In the genomic region with DNA sequence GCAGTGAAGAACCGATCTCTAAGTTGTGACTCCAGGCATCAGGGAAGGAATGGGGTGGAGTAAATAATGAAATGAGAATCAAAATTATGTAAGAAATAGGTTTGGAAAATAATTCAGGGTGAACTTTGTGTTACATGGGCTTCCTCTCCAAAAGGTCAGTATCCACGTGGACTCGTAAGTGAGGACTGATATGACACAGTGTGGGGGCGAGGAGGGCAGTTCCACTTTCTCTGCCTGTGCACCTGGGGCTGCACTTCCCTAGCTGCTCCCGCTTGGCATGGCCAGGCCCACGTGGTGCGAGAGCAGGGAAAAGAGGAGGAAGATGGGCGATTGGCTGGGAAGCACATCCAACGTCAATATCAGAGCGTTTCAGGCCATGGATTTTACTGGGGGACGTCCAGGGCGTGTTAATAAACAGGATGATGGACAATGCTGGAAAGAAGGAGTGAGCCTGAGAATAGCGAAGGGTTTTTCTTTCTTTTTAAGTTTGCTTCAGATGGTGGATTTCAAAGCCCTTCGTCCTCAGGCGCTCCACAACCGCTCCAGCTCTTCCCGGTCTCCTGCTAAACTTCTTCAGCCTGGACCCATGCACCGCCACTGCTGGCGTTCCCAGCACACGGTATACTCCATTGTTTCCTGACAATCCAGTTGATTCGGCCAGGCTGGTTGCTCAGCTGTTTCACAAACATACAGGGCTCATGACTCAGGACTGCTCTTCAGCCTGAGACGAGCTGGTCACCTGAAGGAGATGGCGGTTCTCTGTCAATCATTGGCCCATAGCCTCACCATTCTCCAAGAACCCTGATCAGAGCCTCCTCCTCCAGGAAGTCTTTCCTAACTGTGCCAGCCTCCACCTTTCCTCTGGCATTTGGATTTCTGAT, we compare ENCODE assay signal across 17 cellular contexts. TPM values are rescaled to one million over a fixed set of nuclear protein-coding genes. Genes with fewer than 3 reads are reported as not detected.
"Had no signal": no experiment of that assay in that cellular context is flagged by ENCODE, and none has a peak within 500 bp of the region (broad histone marks: within the 10 kb centered on the region; RNA-seq: fewer than 3 reads in every experiment).

No MANE protein-coding gene starts in this region.

- ATAC-seq: effector memory CD8-positive, alpha-beta T cell; naive thymus-derived CD8-positive, alpha-beta T cell; stimulated activated effector memory CD8-positive, alpha-beta T cell treated with anti-CD3 and anti-CD28 coated beads, Interleukin-12 subunit alpha, Interleukin-12 subunit beta, amount 100 ng/mL, for 72 hours had no signal

- DNase-seq: activated CD4-positive, alpha-beta T cell treated with anti-CD3 and anti-CD28 coated beads, Interleukin-2, amount 50 U/mL, for 1 hour; activated gamma-delta T cell treated with Interleukin-2 at 50 U/mL for 16 hours; activated naive CD8-positive, alpha-beta T cell treated with anti-CD3 and anti-CD28 coated beads for 36 hours; brain microvascular endothelial cell; cerebellar nuclear complex; effector memory CD8-positive, alpha-beta T cell; erythroblast; hypothalamus; naive thymus-derived CD8-positive, alpha-beta T cell; occipital lobe; right lobe of liver; T-helper 2 cell had no signal

- H3K27ac ChIP-seq: brain microvascular endothelial cell, prostate gland, right lobe of liver had no signal

- H3K4me1 ChIP-seq: prostate gland, right lobe of liver had no signal

- H3K27me3 Mint-ChIP-seq: activated naive CD8-positive, alpha-beta T cell treated with anti-CD3 and anti-CD28 coated beads for 36 hours; effector memory CD8-positive, alpha-beta T cell had no signal

- H3K4me3 Mint-ChIP-seq: activated naive CD8-positive, alpha-beta T cell treated with anti-CD3 and anti-CD28 coated beads for 36 hours; dendritic cell treated with granulocyte-macrophage colony-stimulating factor and Interleukin-4, amounts not matched to agents 40 ng/mL and 50 ng/mL, for 4 days; effector memory CD8-positive, alpha-beta T cell; naive thymus-derived CD8-positive, alpha-beta T cell; stimulated activated effector memory CD8-positive, alpha-beta T cell treated with anti-CD3 and anti-CD28 coated beads, Interleukin-12 subunit alpha, Interleukin-12 subunit beta, amount 100 ng/mL, for 72 hours had no signal

- H3K36me3 ChIP-seq: brain microvascular endothelial cell, prostate gland, right lobe of liver had no signal

- H3K4me3 ChIP-seq: lung, prostate gland, right lobe of liver had no signal

- H3K9me3 Mint-ChIP-seq: activated naive CD8-positive, alpha-beta T cell treated with anti-CD3 and anti-CD28 coated beads for 36 hours; dendritic cell treated with granulocyte-macrophage colony-stimulating factor and Interleukin-4, amounts not matched to agents 40 ng/mL and 50 ng/mL, for 4 days; effector memory CD8-positive, alpha-beta T cell; naive thymus-derived CD8-positive, alpha-beta T cell; stimulated activated effector memory CD8-positive, alpha-beta T cell treated with anti-CD3 and anti-CD28 coated beads, Interleukin-12 subunit alpha, Interleukin-12 subunit beta, amount 100 ng/mL, for 72 hours had no signal

- H3K9me3 ChIP-seq: prostate gland, right lobe of liver had no signal

- H3K36me3 Mint-ChIP-seq: activated naive CD8-positive, alpha-beta T cell treated with anti-CD3 and anti-CD28 coated beads for 36 hours; naive thymus-derived CD8-positive, alpha-beta T cell had no signal

- H3K27me3 ChIP-seq: brain microvascular endothelial cell, right lobe of liver had no signal

- H3K27ac Mint-ChIP-seq: activated naive CD8-positive, alpha-beta T cell treated with anti-CD3 and anti-CD28 coated beads for 36 hours; dendritic cell treated with granulocyte-macrophage colony-stimulating factor and Interleukin-4, amounts not matched to agents 40 ng/mL and 50 ng/mL, for 4 days; stimulated activated effector memory CD8-positive, alpha-beta T cell treated with anti-CD3 and anti-CD28 coated beads, Interleukin-12 subunit alpha, Interleukin-12 subunit beta, amount 100 ng/mL, for 72 hours had no signal

RNA-seq across cellular contexts. Expression of a gene that starts 11.8 kb away (rescaled TPM):
- total RNA-seq: occipital lobe, prostate gland had no signal

RNA-seq across cellular contexts. Expression of a gene that starts 23.1 kb away (rescaled TPM):
- total RNA-seq: activated naive CD8-positive, alpha-beta T cell treated with anti-CD3 and anti-CD28 coated beads for 36 hours; mononuclear cell; naive thymus-derived CD8-positive, alpha-beta T cell; occipital lobe; prostate gland; right lobe of liver had no signal
- polyA plus RNA-seq: naive thymus-derived CD8-positive, alpha-beta T cell had no signal
